ENCODE assay signal across 1 cellular context in the genomic region with DNA sequence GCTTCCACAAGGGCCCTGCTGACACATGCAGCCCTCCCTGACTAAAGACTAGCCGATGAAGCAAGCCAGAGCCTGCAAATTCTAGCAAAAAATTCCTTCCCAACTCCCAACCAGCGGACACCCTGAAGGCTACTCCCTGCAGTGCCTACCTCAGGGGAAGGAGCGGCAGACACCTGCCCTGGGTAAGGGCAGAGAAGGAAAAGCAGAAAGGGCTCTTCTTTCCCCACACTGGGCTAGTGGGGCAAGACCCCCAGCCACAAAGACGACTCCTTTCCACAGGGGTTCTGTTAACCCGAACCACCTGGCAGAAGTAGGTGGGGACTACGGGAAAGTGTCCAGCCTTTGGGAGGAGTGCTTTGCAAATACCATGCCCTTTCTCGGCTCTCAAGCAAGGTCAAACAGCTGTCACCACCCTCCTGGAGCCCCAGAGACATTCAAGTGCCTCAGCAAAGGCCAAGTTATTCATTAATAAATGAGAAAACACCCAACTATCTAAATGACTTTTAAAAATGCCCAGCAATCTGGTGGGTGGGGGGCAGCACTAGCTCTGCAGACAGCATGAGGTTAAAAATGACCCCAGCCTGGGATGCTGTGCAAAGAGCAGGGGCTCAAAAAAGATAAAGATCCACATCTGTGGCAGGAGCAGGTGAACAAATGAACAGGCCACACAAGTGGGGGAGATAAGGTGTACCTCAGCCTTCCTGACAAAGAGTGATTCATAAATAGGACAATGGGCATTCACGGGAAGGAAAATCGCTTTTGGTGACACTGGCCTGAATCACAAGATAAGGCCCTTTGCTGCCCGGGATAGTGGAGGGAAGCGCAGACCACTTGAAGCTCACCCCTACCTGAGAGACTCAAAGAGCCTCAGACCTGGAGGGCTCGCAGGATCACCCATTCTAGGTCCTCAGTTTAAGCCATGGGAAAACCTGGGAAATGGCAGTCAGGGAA.
TF ChIP-seq lines count a peak whose summit lies in the region.

No MANE protein-coding gene starts in this region.

TF ChIP-seq in SK-N-SH treated with all-trans-retinoic acid at 6 μM for 48 hours, 23 proteins besides CTCF, POLR2A, EP300 and RAD21 (continued from another document):
- TF ChIP-seq, protein P1, sequence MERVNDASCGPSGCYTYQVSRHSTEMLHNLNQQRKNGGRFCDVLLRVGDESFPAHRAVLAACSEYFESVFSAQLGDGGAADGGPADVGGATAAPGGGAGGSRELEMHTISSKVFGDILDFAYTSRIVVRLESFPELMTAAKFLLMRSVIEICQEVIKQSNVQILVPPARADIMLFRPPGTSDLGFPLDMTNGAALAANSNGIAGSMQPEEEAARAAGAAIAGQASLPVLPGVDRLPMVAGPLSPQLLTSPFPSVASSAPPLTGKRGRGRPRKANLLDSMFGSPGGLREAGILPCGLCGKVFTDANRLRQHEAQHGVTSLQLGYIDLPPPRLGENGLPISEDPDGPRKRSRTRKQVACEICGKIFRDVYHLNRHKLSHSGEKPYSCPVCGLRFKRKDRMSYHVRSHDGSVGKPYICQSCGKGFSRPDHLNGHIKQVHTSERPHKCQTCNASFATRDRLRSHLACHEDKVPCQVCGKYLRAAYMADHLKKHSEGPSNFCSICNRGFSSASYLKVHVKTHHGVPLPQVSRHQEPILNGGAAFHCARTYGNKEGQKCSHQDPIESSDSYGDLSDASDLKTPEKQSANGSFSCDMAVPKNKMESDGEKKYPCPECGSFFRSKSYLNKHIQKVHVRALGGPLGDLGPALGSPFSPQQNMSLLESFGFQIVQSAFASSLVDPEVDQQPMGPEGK (CRISPR knock-in tag; IDR thresholded peaks at IDR 0.05; ENCODE audit: borderline replicate concordance) = no peak
- TF ChIP-seq OSR1 (CRISPR knock-in tag; IDR thresholded peaks at IDR 0.05) (no peak), TCF4 (CRISPR knock-in tag; IDR thresholded peaks at IDR 0.05; ENCODE audit: borderline replicate concordance) (no peak), ZFP3 (CRISPR knock-in tag; IDR thresholded peaks at IDR 0.05) (no peak), BACH2 (CRISPR knock-in tag; IDR thresholded peaks at IDR 0.05; ENCODE audit: borderline replicate concordance) (no peak), SNAI2 (CRISPR knock-in tag; IDR thresholded peaks at IDR 0.05) (no peak), ISL1 (CRISPR knock-in tag; IDR thresholded peaks at IDR 0.05) (no peak)
- TF ChIP-seq, protein P2, sequence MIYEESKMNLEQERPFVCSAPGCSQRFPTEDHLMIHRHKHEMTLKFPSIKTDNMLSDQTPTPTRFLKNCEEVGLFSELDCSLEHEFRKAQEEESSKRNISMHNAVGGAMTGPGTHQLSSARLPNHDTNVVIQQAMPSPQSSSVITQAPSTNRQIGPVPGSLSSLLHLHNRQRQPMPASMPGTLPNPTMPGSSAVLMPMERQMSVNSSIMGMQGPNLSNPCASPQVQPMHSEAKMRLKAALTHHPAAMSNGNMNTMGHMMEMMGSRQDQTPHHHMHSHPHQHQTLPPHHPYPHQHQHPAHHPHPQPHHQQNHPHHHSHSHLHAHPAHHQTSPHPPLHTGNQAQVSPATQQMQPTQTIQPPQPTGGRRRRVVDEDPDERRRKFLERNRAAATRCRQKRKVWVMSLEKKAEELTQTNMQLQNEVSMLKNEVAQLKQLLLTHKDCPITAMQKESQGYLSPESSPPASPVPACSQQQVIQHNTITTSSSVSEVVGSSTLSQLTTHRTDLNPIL (CRISPR knock-in tag; IDR thresholded peaks at IDR 0.05; ENCODE audit: low read depth) = no peak
- TF ChIP-seq, protein P3, sequence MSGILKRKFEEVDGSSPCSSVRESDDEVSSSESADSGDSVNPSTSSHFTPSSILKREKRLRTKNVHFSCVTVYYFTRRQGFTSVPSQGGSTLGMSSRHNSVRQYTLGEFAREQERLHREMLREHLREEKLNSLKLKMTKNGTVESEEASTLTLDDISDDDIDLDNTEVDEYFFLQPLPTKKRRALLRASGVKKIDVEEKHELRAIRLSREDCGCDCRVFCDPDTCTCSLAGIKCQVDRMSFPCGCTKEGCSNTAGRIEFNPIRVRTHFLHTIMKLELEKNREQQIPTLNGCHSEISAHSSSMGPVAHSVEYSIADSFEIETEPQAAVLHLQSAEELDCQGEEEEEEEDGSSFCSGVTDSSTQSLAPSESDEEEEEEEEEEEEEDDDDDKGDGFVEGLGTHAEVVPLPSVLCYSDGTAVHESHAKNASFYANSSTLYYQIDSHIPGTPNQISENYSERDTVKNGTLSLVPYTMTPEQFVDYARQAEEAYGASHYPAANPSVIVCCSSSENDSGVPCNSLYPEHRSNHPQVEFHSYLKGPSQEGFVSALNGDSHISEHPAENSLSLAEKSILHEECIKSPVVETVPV (CRISPR knock-in tag; IDR thresholded peaks at IDR 0.05) = no peak
